In the genomic region with DNA sequence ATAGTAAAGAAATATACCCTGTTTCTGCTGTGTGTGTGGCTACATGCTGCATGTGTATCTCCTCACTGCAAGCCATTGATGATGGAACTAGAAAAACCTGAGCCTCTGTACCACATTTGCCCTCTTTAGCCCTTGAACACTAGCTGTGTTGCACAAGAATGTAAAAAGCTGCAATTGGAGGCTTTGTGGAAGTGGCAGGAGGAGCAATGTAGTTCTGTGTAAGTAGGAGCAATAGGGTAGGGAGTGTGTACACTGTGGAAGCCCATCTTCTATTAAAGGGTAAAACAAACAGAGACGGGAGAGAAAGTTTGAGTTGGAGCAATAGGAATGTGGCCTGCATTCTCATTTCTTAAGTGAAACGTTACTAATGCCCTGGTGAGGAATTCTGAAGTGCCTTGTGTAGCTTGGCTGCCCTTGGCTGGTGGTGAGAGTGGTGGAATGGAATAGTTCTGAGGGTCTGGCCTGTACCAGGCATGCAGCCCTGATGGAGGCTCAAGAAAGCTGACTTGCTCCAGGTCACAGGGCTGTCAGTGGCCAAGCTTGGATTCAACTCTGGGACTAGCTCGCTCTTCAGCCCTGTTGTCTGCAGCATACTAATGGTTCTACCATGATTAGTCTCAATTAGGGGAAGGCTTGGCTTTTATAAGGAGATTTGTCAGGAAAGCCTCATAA, we compare ENCODE assay signal across 1 cellular context.
TF ChIP-seq lines count a peak whose summit lies in the region.

No MANE protein-coding gene starts in this region.

TF ChIP-seq in HepG2, 621 proteins besides CTCF, POLR2A, EP300 and RAD21 (continued from another document):
- TF ChIP-seq ZNF260 (CRISPR knock-in tag; IDR thresholded peaks at IDR 0.05; ENCODE audit: borderline replicate concordance, low read depth) = no peak
- TF ChIP-seq THYN1 (CRISPR knock-in tag; IDR thresholded peaks at IDR 0.05; ENCODE audit: borderline replicate concordance, low read depth) = no peak
- TF ChIP-seq, protein P1, sequence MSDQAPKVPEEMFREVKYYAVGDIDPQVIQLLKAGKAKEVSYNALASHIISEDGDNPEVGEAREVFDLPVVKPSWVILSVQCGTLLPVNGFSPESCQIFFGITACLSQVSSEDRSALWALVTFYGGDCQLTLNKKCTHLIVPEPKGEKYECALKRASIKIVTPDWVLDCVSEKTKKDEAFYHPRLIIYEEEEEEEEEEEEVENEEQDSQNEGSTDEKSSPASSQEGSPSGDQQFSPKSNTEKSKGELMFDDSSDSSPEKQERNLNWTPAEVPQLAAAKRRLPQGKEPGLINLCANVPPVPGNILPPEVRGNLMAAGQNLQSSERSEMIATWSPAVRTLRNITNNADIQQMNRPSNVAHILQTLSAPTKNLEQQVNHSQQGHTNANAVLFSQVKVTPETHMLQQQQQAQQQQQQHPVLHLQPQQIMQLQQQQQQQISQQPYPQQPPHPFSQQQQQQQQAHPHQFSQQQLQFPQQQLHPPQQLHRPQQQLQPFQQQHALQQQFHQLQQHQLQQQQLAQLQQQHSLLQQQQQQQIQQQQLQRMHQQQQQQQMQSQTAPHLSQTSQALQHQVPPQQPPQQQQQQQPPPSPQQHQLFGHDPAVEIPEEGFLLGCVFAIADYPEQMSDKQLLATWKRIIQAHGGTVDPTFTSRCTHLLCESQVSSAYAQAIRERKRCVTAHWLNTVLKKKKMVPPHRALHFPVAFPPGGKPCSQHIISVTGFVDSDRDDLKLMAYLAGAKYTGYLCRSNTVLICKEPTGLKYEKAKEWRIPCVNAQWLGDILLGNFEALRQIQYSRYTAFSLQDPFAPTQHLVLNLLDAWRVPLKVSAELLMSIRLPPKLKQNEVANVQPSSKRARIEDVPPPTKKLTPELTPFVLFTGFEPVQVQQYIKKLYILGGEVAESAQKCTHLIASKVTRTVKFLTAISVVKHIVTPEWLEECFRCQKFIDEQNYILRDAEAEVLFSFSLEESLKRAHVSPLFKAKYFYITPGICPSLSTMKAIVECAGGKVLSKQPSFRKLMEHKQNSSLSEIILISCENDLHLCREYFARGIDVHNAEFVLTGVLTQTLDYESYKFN (CRISPR knock-in tag; conservative IDR thresholded peaks at IDR 0.05) = 0 out of 2 replicates have a peak, but pooled peaks have one; percentile 26
